Comparison of ENCODE assay signal across 20 cellular contexts in genomic region chr5:105304859-105305258, GRCh38.
DNase-seq lines count a peak whose midpoint lies in the region; ATAC-seq and TF ChIP-seq lines count a peak whose summit lies in the region.
"Had no signal": no experiment of that assay in that cellular context is flagged by ENCODE, and none has a peak within 500 bp of the region (broad histone marks: within the 10 kb centered on the region; RNA-seq: fewer than 3 reads in every experiment).

No MANE protein-coding gene starts in this region.

- intact Hi-C loops in PC-9 (cut with micrococcal nuclease; ENCODE audit: unreplicated experiment): no loop called here

- no peak overlapping the region for H2BK5ac ChIP-seq in H9 (ENCODE audit: insufficient read length, low read length)

- H2AFZ ChIP-seq in H9 (ENCODE audit: low read length): no peak overlapping the region
- no peak overlapping the region for H2AFZ ChIP-seq in PC-9

- H3K9me3 Mint-ChIP-seq in H9 (no peaks in the 10 kb centered on the region), glutamatergic neuron (ENCODE audit: unreplicated experiment) (no peaks in the 10 kb centered on the region), progenitor cell of endocrine pancreas (ENCODE audit: low read depth) (no peaks in the 10 kb centered on the region)

- H2BK15ac ChIP-seq in H9 (ENCODE audit: low read depth, low read length): no peak overlapping the region

- CTCF ChIA-PET in PC-9 (lab: Charles Lee): no interaction called here

- no peak for ATAC-seq in HG02884 (IDR thresholded peaks at IDR 0.05; ENCODE audit: unreplicated experiment)
- ATAC-seq in HG03521 (IDR thresholded peaks at IDR 0.05; ENCODE audit: unreplicated experiment): no peak
- ATAC-seq in HG02870 (IDR thresholded peaks at IDR 0.05; ENCODE audit: unreplicated experiment): no peak
- ATAC-seq: CD8-positive, alpha-beta T cell had no signal

- H3K4me3 ChIP-seq in PC-9: no peak overlapping the region
- H3K4me3 ChIP-seq: BLaER1 treated with 17β-estradiol and CSF1 and Interleukin-3, amounts not matched to agents 10 nM and 100 nM; Peyer's patch had no signal

- H3K18ac ChIP-seq in H9 (ENCODE audit: insufficient read length, low read depth, low read length): no peak overlapping the region

- no CpG with 5 or more reads among the region's 1 CpG for WGBS in H9 (ENCODE audit: extremely low coverage, insufficient read length, low lambda C conversion rate)

- no peaks in the 10 kb centered on the region for H3K27me3 Mint-ChIP-seq in H9 (ENCODE audit: low read depth)
- no peaks in the 10 kb centered on the region for H3K27me3 Mint-ChIP-seq in glutamatergic neuron (ENCODE audit: unreplicated experiment)
- no peaks in the 10 kb centered on the region for H3K27me3 Mint-ChIP-seq in progenitor cell of endocrine pancreas
- H3K27me3 Mint-ChIP-seq: IgD-negative memory B cell had no signal

- H3K23ac ChIP-seq in H9 (ENCODE audit: insufficient read length, low read depth, low read length): no peak overlapping the region

- H3K4me3 Mint-ChIP-seq in H9 (no peak overlapping the region), glutamatergic neuron (ENCODE audit: unreplicated experiment) (no peak overlapping the region), progenitor cell of endocrine pancreas (ENCODE audit: low read depth) (no peak overlapping the region)
- H3K4me3 Mint-ChIP-seq: CD8-positive, alpha-beta T cell; IgD-negative memory B cell had no signal

- H4K5ac ChIP-seq in H9 (ENCODE audit: insufficient read length, low read depth, low read length): no peak overlapping the region

- no peak overlapping the region for H3K56ac ChIP-seq in H9 (ENCODE audit: insufficient read length, low read depth, low read length)

- H3K79me1 ChIP-seq in H9 (ENCODE audit: insufficient read depth, low read depth, low read length, poor library complexity, severe bottlenecking): no peaks in the 10 kb centered on the region

- no peaks in the 10 kb centered on the region for H3F3A ChIP-seq in PC-9 (ENCODE audit: insufficient read depth, low read depth)

- no peak overlapping the region for H2BK12ac ChIP-seq in H9 (ENCODE audit: insufficient read length, low read depth, low read length)

- H3K27me3 ChIP-seq in H9 (ENCODE audit: insufficient read depth, low read length) (no peaks in the 10 kb centered on the region), PC-9 (ENCODE audit: insufficient read depth, low read depth) (no peaks in the 10 kb centered on the region)
- H3K27me3 ChIP-seq: BLaER1 treated with 17β-estradiol and CSF1 and Interleukin-3, amounts not matched to agents 10 nM and 100 nM; Peyer's patch had no signal

- no peak overlapping the region for H3T11ph ChIP-seq in H9 (ENCODE audit: low read length)

- H2BK20ac ChIP-seq in H9 (ENCODE audit: low read depth, low read length, poor library complexity, severe bottlenecking): no peak overlapping the region

- no peak overlapping the region for H2AK5ac ChIP-seq in H9 (ENCODE audit: insufficient read length, low read length)

- no peaks in the 10 kb centered on the region for H3K23me2 ChIP-seq in H9 (ENCODE audit: insufficient read length, low read depth, low read length, poor library complexity, severe bottlenecking)

- no peak overlapping the region for H4K91ac ChIP-seq in H9 (ENCODE audit: insufficient read length, low read depth, low read length)

- H3K9ac ChIP-seq in H9 (ENCODE audit: extremely low read depth, insufficient read length, low read length): no peak overlapping the region
- H3K9ac ChIP-seq: BLaER1 treated with 17β-estradiol and CSF1 and Interleukin-3, amounts not matched to agents 10 nM and 100 nM had no signal

- H3K27ac ChIP-seq in H9 (ENCODE audit: insufficient read length, low read depth, low read length): no peak overlapping the region
- H3K27ac ChIP-seq in PC-9: no peak overlapping the region
- H3K27ac ChIP-seq: BLaER1 treated with 17β-estradiol and CSF1 and Interleukin-3, amounts not matched to agents 10 nM and 100 nM; Peyer's patch had no signal

- H3K9me3 ChIP-seq in H9 (ENCODE audit: control insufficient read depth, low read depth, low read length) (no peaks in the 10 kb centered on the region), PC-9 (ENCODE audit: insufficient read depth, low read depth) (no peaks in the 10 kb centered on the region)
- H3K9me3 ChIP-seq: Peyer's patch had no signal

- no peaks in the 10 kb centered on the region for H3K36me3 ChIP-seq in PC-9 (ENCODE audit: low read depth)
- H3K36me3 ChIP-seq: BLaER1 treated with 17β-estradiol and CSF1 and Interleukin-3, amounts not matched to agents 10 nM and 100 nM; Peyer's patch had no signal

- H3K27ac Mint-ChIP-seq in H9 (no peak overlapping the region), glutamatergic neuron (ENCODE audit: unreplicated experiment) (no peak overlapping the region), progenitor cell of endocrine pancreas (no peak overlapping the region)
- H3K27ac Mint-ChIP-seq: CD8-positive, alpha-beta T cell; IgD-negative memory B cell had no signal

- no peaks in the 10 kb centered on the region for H3K36me3 Mint-ChIP-seq in H9 (ENCODE audit: insufficient read depth in 1 of 3, low read depth in 3 of 3)
- H3K36me3 Mint-ChIP-seq in glutamatergic neuron (ENCODE audit: unreplicated experiment): no peaks in the 10 kb centered on the region
- no peaks in the 10 kb centered on the region for H3K36me3 Mint-ChIP-seq in progenitor cell of endocrine pancreas (ENCODE audit: insufficient read depth)
- H3K36me3 Mint-ChIP-seq: CD8-positive, alpha-beta T cell; IgD-negative memory B cell had no signal

- H2BK120ac ChIP-seq in H9 (ENCODE audit: low read depth, low read length, poor library complexity, severe bottlenecking): no peak overlapping the region

- no peaks in the 10 kb centered on the region; the same call in 1 of the 2 replicates for H3K9me2 ChIP-seq in PC-9 (ENCODE audit: insufficient read depth)

- H3K4me1 ChIP-seq in H9 (ENCODE audit: insufficient read depth, low read length) (no peaks in the 10 kb centered on the region), PC-9 (replicated peaks; ENCODE audit: insufficient read depth) (no peaks in the 10 kb centered on the region)
- H3K4me1 ChIP-seq: BLaER1 treated with 17β-estradiol and CSF1 and Interleukin-3, amounts not matched to agents 10 nM and 100 nM; Peyer's patch had no signal

- TF ChIP-seq CTCF in H9 (conservative IDR thresholded peaks at IDR 0.05) (peak; percentile 42), PC-9 (conservative IDR thresholded peaks at IDR 0.05) (peak; percentile 33; the same call in 1 of the 2 replicates), glutamatergic neuron (IDR thresholded peaks at IDR 0.05; ENCODE audit: partially characterized antibody, unreplicated experiment) (peak; percentile 70), progenitor cell of endocrine pancreas (IDR thresholded peaks at IDR 0.05; ENCODE audit: unreplicated experiment) (peak; percentile 23)

- H3K79me2 ChIP-seq in H9 (ENCODE audit: insufficient read depth, low read length) (no peaks in the 10 kb centered on the region), PC-9 (ENCODE audit: low read depth) (no peaks in the 10 kb centered on the region)

- no peak overlapping the region for H3K4me2 ChIP-seq in H9 (ENCODE audit: insufficient read depth, insufficient read length, low read length)
- H3K4me2 ChIP-seq in PC-9: no peak overlapping the region
- H3K4me2 ChIP-seq: BLaER1 treated with 17β-estradiol and CSF1 and Interleukin-3, amounts not matched to agents 10 nM and 100 nM had no signal

- H4K20me1 ChIP-seq in H9 (ENCODE audit: control insufficient read depth, insufficient read depth, insufficient read length) (no peaks in the 10 kb centered on the region), PC-9 (ENCODE audit: insufficient read depth) (no peaks in the 10 kb centered on the region)
- H4K20me1 ChIP-seq: BLaER1 treated with 17β-estradiol and CSF1 and Interleukin-3, amounts not matched to agents 10 nM and 100 nM had no signal

- H3K4me1 Mint-ChIP-seq in H9: no peaks in the 10 kb centered on the region
- H3K4me1 Mint-ChIP-seq in glutamatergic neuron (ENCODE audit: low read depth, unreplicated experiment): no peaks in the 10 kb centered on the region
- peaks cover 2% of the 10 kb centered on the region for H3K4me1 Mint-ChIP-seq in progenitor cell of endocrine pancreas (ENCODE audit: low read depth)
- H3K4me1 Mint-ChIP-seq: IgD-negative memory B cell had no signal

- POLR2A ChIA-PET in PC-9 (lab: Charles Lee; ENCODE audit: unreplicated experiment): no interaction called here

- no peak for DNase-seq in H9
- DNase-seq in PC-9: no peak
- no peak for DNase-seq in glutamatergic neuron
- DNase-seq in progenitor cell of endocrine pancreas (ENCODE audit: low spot score, unreplicated experiment): no peak
- DNase-seq in NCI-H1417 (lab: John Stamatoyannopoulos, UW): no peak
- DNase-seq: ACHN; CD8-positive, alpha-beta T cell; DMS153; GDM1; NCI-H1105; NCI-H2029 treated with DMSO at 0.1 percent for 48 hours; NCI-H226; NCI-H510A treated with DMSO at 0.1 percent for 48 hours; NCI-H748 treated with DMSO at 0.1 percent for 48 hours; Peyer's patch had no signal

- H3K14ac ChIP-seq in H9 (ENCODE audit: insufficient read depth, low read length): no peak overlapping the region

- no peak overlapping the region for H3K4ac ChIP-seq in H9 (ENCODE audit: low read depth, low read length)

- BruUV-seq in PC-9 (replicated peaks; lab: Mats Ljungman, UMichigan): no TSS peak

- H4K8ac ChIP-seq in H9 (replicated peaks; ENCODE audit: insufficient read length, low read depth, low read length): no peak overlapping the region
